ENCODE assay signal across 9 cellular contexts in genomic region chr1:207815913-207816312, GRCh38.
DNase-seq lines count a peak whose midpoint lies in the region; ATAC-seq and TF ChIP-seq lines count a peak whose summit lies in the region.
"Had no signal": no experiment of that assay in that cellular context is flagged by ENCODE, and none has a peak within 500 bp of the region (broad histone marks: within the 10 kb centered on the region; RNA-seq: fewer than 3 reads in every experiment).

No MANE protein-coding gene starts in this region.

- no TSS peak for BruUV-seq in PC-9 (replicated peaks; lab: Mats Ljungman, UMichigan)

- H3K79me2 ChIP-seq in PC-9 (ENCODE audit: low read depth): peaks cover 12% of the 10 kb centered on the region

- CTCF ChIA-PET in PC-9 (lab: Charles Lee): no interaction called here

- H3K9me3 ChIP-seq in PC-9 (ENCODE audit: insufficient read depth, low read depth): no peaks in the 10 kb centered on the region

- 0 out of 2 replicates have a peak, but pooled peaks cover 24% of the 10 kb centered on the region for H3K36me3 ChIP-seq in PC-9 (ENCODE audit: low read depth)

- no peaks in the 10 kb centered on the region for H4K20me1 ChIP-seq in PC-9 (ENCODE audit: insufficient read depth)

- no peak overlapping the region for H3K27ac ChIP-seq in PC-9

- peaks cover 7% of the 10 kb centered on the region; the same call in 1 of the 2 replicates for H3F3A ChIP-seq in PC-9 (ENCODE audit: insufficient read depth, low read depth)

- no peaks in the 10 kb centered on the region for H3K27me3 ChIP-seq in PC-9 (ENCODE audit: insufficient read depth, low read depth)

- no peaks in the 10 kb centered on the region for H3K4me1 ChIP-seq in PC-9 (replicated peaks; ENCODE audit: insufficient read depth)

- TF ChIP-seq CTCF in choroid plexus epithelial cell (conservative IDR thresholded peaks at IDR 0.05; ENCODE audit: low read depth, low read length): no peak
- no peak for TF ChIP-seq CTCF in PC-9 (conservative IDR thresholded peaks at IDR 0.05)

- intact Hi-C loops in PC-9 (cut with micrococcal nuclease; ENCODE audit: unreplicated experiment): no loop called here

- H2AFZ ChIP-seq in PC-9: no peak overlapping the region

- H3K4me2 ChIP-seq in PC-9: no peak overlapping the region

- POLR2A ChIA-PET in PC-9 (lab: Charles Lee; ENCODE audit: unreplicated experiment): no interaction called here

- DNase-seq in EL (peak; percentile 59), RPMI7951 (ENCODE audit: low read depth) (peak; percentile 67), choroid plexus epithelial cell (ENCODE audit: low read depth) (peak; percentile 33), HuH-7.5 (ENCODE audit: low spot score) (no peak), NCI-H524 treated with DMSO at 0.1 percent for 48 hours (lab: John Stamatoyannopoulos, UW) (no peak), PC-9 (no peak)
- peak in 2 of 3 experiments; percentile 28 to 30 for DNase-seq in stimulated activated CD4-positive, alpha-beta T cell treated with anti-CD3 and anti-CD28 coated beads, TNF-alpha, amount 100 ng/mL, for 24 hours (ENCODE audit: low read depth in 3 of 3)
- DNase-seq: islet precursor cell had no signal

- no peak for ATAC-seq in HG03159 (IDR thresholded peaks at IDR 0.05; ENCODE audit: unreplicated experiment)

- no peak overlapping the region for H3K4me3 ChIP-seq in choroid plexus epithelial cell (ENCODE audit: low read depth, low read length)
- H3K4me3 ChIP-seq in PC-9: no peak overlapping the region

- H3K9me2 ChIP-seq in PC-9 (ENCODE audit: insufficient read depth): no peaks in the 10 kb centered on the region

Comparison
In these comparisons a context has a peak if more than half of its experiments do, and no peak if none do; other contexts are left out.
1. DNase-seq: peak in EL (single experiment), RPMI7951 (single experiment), choroid plexus epithelial cell (single experiment) and stimulated activated CD4-positive, alpha-beta T cell treated with anti-CD3 and anti-CD28 coated beads, TNF-alpha, amount 100 ng/mL, for 24 hours (2 of 3); none in HuH-7.5 (single experiment), NCI-H524 treated with DMSO at 0.1 percent for 48 hours (single experiment) and PC-9 (0 of 2).